ENCODE assay signal across 1 cellular context in the genomic region with DNA sequence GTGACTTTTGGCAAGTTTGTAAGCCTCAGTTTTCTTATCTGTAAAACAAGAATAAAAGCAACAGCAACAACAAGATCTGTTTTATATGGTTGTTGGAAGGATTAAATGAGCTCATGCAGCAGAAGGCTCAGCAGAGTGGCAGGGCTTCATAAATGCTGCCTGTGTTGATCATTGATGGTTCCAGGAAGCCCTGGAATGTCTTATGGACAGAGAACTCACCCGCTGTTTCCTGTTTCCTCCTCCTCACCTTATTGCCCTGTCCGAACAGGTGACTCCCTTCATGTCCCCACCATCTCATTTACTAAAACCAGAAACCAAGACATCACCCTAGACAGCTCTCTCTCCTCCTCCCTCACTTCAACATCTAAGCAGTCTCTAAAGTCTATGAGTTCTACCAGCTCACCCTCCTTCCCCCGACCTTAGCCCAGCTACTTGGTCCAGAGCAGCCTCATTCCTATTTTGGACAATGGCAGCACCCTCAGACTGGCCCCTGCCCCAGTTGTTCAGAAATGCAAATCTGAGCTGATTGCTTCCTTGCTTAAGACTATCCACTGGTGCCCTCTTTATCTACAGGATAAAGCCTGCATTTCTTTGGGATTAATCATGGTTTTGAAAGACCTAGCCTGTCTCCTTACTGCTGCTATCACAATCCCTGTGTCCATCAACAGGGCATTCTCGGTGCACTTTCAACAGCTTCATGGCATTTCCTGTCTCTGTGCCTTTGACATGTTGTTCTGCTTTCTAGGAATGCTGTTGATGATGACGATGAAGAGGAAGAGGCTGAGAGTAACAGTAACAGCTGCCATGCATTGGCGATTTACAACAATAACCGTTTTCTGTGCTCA.
TF ChIP-seq lines count a peak whose summit lies in the region.

No MANE protein-coding gene starts in this region.

TF ChIP-seq in IMR-90, 13 proteins besides CTCF, POLR2A, EP300 and RAD21 (continued from another document):
- no peak for TF ChIP-seq RCOR1 (IDR thresholded peaks at IDR 0.05; ENCODE audit: insufficient replicate concordance, low read length)
- TF ChIP-seq NFE2L2 (IDR thresholded peaks at IDR 0.05; ENCODE audit: low read depth, low read length) = no peak
